18 cellular contexts compared by ENCODE assay signal in the genomic region with DNA sequence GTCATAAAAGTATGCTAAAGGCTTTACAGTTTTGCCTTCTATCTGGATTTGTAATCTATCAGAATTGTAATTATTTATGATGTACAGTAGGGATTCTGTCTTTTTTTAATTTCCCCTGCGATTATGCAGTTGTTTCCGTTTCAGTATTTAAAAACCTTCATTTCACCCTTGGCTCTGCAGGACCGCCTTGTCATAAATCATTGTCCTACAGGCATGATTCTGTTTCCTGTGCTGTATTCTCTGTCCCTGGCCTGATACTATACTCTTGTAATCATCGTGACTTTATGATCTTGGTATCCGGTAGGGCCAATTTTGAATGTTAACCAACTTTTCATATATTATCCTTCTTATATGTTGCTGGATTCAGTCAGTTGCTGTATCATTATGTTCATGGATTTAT.
DNase-seq lines count a peak whose midpoint lies in the region; ATAC-seq lines count a peak whose summit lies in the region.
"Had no signal": no experiment of that assay in that cellular context is flagged by ENCODE, and none has a peak within 500 bp of the region (broad histone marks: within the 10 kb centered on the region; RNA-seq: fewer than 3 reads in every experiment).

No MANE protein-coding gene starts in this region.

- peak; percentile 4 for DNase-seq in NOMO-1 treated with DMSO at 0.1 percent for 48 hours (lab: John Stamatoyannopoulos, UW; ENCODE audit: unreplicated experiment)
- no peak for DNase-seq in NOMO-1 (lab: John Stamatoyannopoulos, UW; ENCODE audit: unreplicated experiment in 2 of 2)
- peak; percentile 14 for DNase-seq in KG1 (lab: John Stamatoyannopoulos, UW)
- DNase-seq in dermis microvascular lymphatic vessel endothelial cell (ENCODE audit: low read depth in 2 of 2) = peak; percentile 5 to 48
- peak; percentile 51 for DNase-seq in left kidney (ENCODE audit: low read depth, low spot score)
- no peak for DNase-seq in posterior vena cava (ENCODE audit: low spot score)
- no peak for DNase-seq in KBM-7
- DNase-seq: Caco-2; CD4-positive, CD25-positive, alpha-beta regulatory T cell; CD8-positive, alpha-beta T cell; DMS 273 treated with DMSO at 0.1 percent for 48 hours; DMS79; EL; GDM1; GOT3; HFFc6 had no signal

- in situ Hi-C loops in KBM-7 (cut with MboI; ENCODE audit: low pct_unique_long_range_greater_than_20kb, low sequenced_read_pairs) = no loop called here

- intact Hi-C loops in posterior vena cava (cut with DNase I) = no loop called here

- ATAC-seq in GM21717 (IDR thresholded peaks at IDR 0.05; ENCODE audit: unreplicated experiment) = no peak
- ATAC-seq: CD8-positive, alpha-beta T cell; GM12878 had no signal

Comparison
In these comparisons a context has a peak if more than half of its experiments do, and no peak if none do; other contexts are left out.
1. DNase-seq: peak in NOMO-1 treated with DMSO at 0.1 percent for 48 hours (single experiment), KG1 (single experiment), dermis microvascular lymphatic vessel endothelial cell (2 of 2) and left kidney (single experiment); none in NOMO-1 (0 of 2), posterior vena cava (single experiment) and KBM-7 (single experiment).